Comparison of ENCODE assay signal across 30 cellular contexts in genomic region chr9:99678550-99678949, GRCh38.
"Had no signal": no experiment of that assay in that cellular context is flagged by ENCODE, and none has a peak within 500 bp of the region (broad histone marks: within the 10 kb centered on the region; RNA-seq: fewer than 3 reads in every experiment).

No MANE protein-coding gene starts in this region.

- H3K4me3 ChIP-seq: adrenal gland, body of pancreas, colonic mucosa had no signal

- H3K4me1 Mint-ChIP-seq: activated CD4-positive, alpha-beta memory T cell treated with anti-CD3 and anti-CD28 coated beads, Interleukin-2, amount 10 ng/mL, durations not matched to agents 7 days and 5 days; activated naive CD4-positive, alpha-beta T cell treated with anti-CD3 and anti-CD28 coated beads, Interleukin-2, amount 50 U/mL, for 24 hours; activated naive CD8-positive, alpha-beta T cell treated with anti-CD3 and anti-CD28 coated beads for 36 hours; activated naive CD8-positive, alpha-beta T cell treated with anti-CD3 and anti-CD28 coated beads, Interleukin-2, amount 50 U/mL, for 24 hours; T-helper 17 cell had no signal

- DNase-seq: activated B cell treated with CpG ODN at 0.5 μM for 24 hours; activated CD4-positive, alpha-beta memory T cell treated with anti-CD3 and anti-CD28 coated beads, Interleukin-2, amount 10 ng/mL, durations not matched to agents 7 days and 5 days; activated CD4-positive, alpha-beta T cell treated with anti-CD3 and anti-CD28 coated beads for 48 hours; activated CD4-positive, alpha-beta T cell treated with anti-CD3 and anti-CD28 coated beads, Interleukin-2, amount 50 U/mL, for 4 hours; activated CD8-positive, alpha-beta memory T cell treated with anti-CD3 and anti-CD28 coated beads, Interleukin-2, amount 50 U/mL, for 48 hours; activated effector memory CD4-positive, alpha-beta T cell treated with anti-CD3 and anti-CD28 coated beads, Interleukin-2, amount 50 U/mL, for 16 hours; activated naive CD4-positive, alpha-beta T cell treated with anti-CD3 and anti-CD28 coated beads for 36 hours; activated naive CD8-positive, alpha-beta T cell treated with anti-CD3 and anti-CD28 coated beads for 36 hours; activated naive CD8-positive, alpha-beta T cell treated with anti-CD3 and anti-CD28 coated beads, Interleukin-2, amount 50 U/mL, for 24 hours; activated T-cell treated with anti-CD3 and anti-CD28 coated beads for 4 hours; activated T-cell treated with anti-CD3 and anti-CD28 coated beads, Interleukin-2, amount 50 U/mL, for 24 hours; adrenal gland; amygdala; aorta; body of pancreas; central memory CD4-positive, alpha-beta T cell; cerebellar nuclear complex; colonic mucosa; effector CD8-positive, alpha-beta T cell; endodermal cell; foreskin fibroblast; T-helper 1 cell; T-helper 17 cell; T1000 had no signal

- H3K4me3 Mint-ChIP-seq: activated B cell treated with CpG ODN at 0.5 μM for 24 hours; activated CD4-positive, alpha-beta memory T cell treated with anti-CD3 and anti-CD28 coated beads, Interleukin-2, amount 10 ng/mL, durations not matched to agents 7 days and 5 days; activated naive CD4-positive, alpha-beta T cell treated with anti-CD3 and anti-CD28 coated beads for 36 hours; activated naive CD4-positive, alpha-beta T cell treated with anti-CD3 and anti-CD28 coated beads, Interleukin-2, amount 50 U/mL, for 24 hours; activated naive CD8-positive, alpha-beta T cell treated with anti-CD3 and anti-CD28 coated beads for 36 hours; activated naive CD8-positive, alpha-beta T cell treated with anti-CD3 and anti-CD28 coated beads, Interleukin-2, amount 50 U/mL, for 24 hours; activated T-cell treated with anti-CD3 and anti-CD28 coated beads, Interleukin-2, amount 50 U/mL, for 24 hours; activated T-helper 1 cell treated with anti-CD3 and anti-CD28 coated beads, Interleukin-12 subunit alpha, Interleukin-12 subunit beta, Interleukin-2, Interleukin-4 antibody, amounts not matched to agents 30 ng/mL and 10 ng/mL and 1 ng/mL, durations not matched to agents 14 hours and 24 hours and 36 hours; endodermal cell; T-helper 17 cell; T-helper 2 cell treated with Interferon-gamma antibody and Interleukin-4, amounts not matched to agents 5 μg/mL and 100 μg/mL, for 36 hours had no signal

- H3K27ac ChIP-seq: adrenal gland, body of pancreas, colonic mucosa had no signal

- H3K9me3 ChIP-seq: adrenal gland, body of pancreas, colonic mucosa had no signal

- ATAC-seq: activated CD4-positive, CD25-positive, alpha-beta regulatory T cell treated with anti-CD3 and anti-CD28 coated beads, Interleukin-2, amount 50 U/mL, for 24 hours; activated naive CD8-positive, alpha-beta T cell treated with anti-CD3 and anti-CD28 coated beads, Interleukin-2, amount 50 U/mL, for 24 hours; body of pancreas; esophagus mucosa; T-helper 17 cell had no signal

- H3K27ac Mint-ChIP-seq: activated B cell treated with CpG ODN at 0.5 μM for 24 hours; activated CD4-positive, alpha-beta memory T cell treated with anti-CD3 and anti-CD28 coated beads, Interleukin-2, amount 10 ng/mL, durations not matched to agents 7 days and 5 days; activated naive CD4-positive, alpha-beta T cell treated with anti-CD3 and anti-CD28 coated beads for 36 hours; activated naive CD4-positive, alpha-beta T cell treated with anti-CD3 and anti-CD28 coated beads, Interleukin-2, amount 50 U/mL, for 24 hours; activated naive CD8-positive, alpha-beta T cell treated with anti-CD3 and anti-CD28 coated beads for 36 hours; activated naive CD8-positive, alpha-beta T cell treated with anti-CD3 and anti-CD28 coated beads, Interleukin-2, amount 50 U/mL, for 24 hours; activated T-cell treated with anti-CD3 and anti-CD28 coated beads, Interleukin-2, amount 50 U/mL, for 24 hours; activated T-helper 1 cell treated with anti-CD3 and anti-CD28 coated beads, Interleukin-12 subunit alpha, Interleukin-12 subunit beta, Interleukin-2, Interleukin-4 antibody, amounts not matched to agents 30 ng/mL and 10 ng/mL and 1 ng/mL, durations not matched to agents 14 hours and 24 hours and 36 hours; activated T-helper 2 cell treated with anti-CD3 and anti-CD28 coated beads, Interferon-gamma antibody, Interleukin-2, Interleukin-4, amounts not matched to agents 10 μg/mL and 5 μg/mL and 100 μg/mL, durations not matched to agents 14 hours and 24 hours and 36 hours; endodermal cell; T-helper 17 cell; T-helper 2 cell treated with Interferon-gamma antibody and Interleukin-4, amounts not matched to agents 5 μg/mL and 100 μg/mL, for 36 hours had no signal

- H3K27me3 Mint-ChIP-seq: activated B cell treated with CpG ODN at 0.5 μM for 24 hours; activated naive CD4-positive, alpha-beta T cell treated with anti-CD3 and anti-CD28 coated beads, Interleukin-2, amount 50 U/mL, for 24 hours; activated naive CD8-positive, alpha-beta T cell treated with anti-CD3 and anti-CD28 coated beads for 36 hours; activated naive CD8-positive, alpha-beta T cell treated with anti-CD3 and anti-CD28 coated beads, Interleukin-2, amount 50 U/mL, for 24 hours had no signal

- H3K27me3 ChIP-seq: adrenal gland, body of pancreas, colonic mucosa had no signal

- H3K4me1 ChIP-seq: adrenal gland, body of pancreas, colonic mucosa had no signal
